In genomic region chr10:77304192-77304591, GRCh38 we compare ENCODE assay signal across 7 cellular contexts.
"Had no signal": no experiment of that assay in that cellular context is flagged by ENCODE, and none has a peak within 500 bp of the region (broad histone marks: within the 10 kb centered on the region; RNA-seq: fewer than 3 reads in every experiment).

No MANE protein-coding gene starts in this region.

- H3K4me3 ChIP-seq: GM23338, HAP-1, K562 had no signal

- H3K4me1 ChIP-seq: HAP-1 had no signal

- ATAC-seq: GM23338, HCT116, HepG2, K562 had no signal

- H3K36me3 ChIP-seq: HAP-1 had no signal

- H3K27ac ChIP-seq: HL-60 had no signal

- DNase-seq: KG1 had no signal

- H3K9me3 ChIP-seq: HAP-1 had no signal

- H3K27ac Mint-ChIP-seq: GM23338 had no signal

- H3K4me3 Mint-ChIP-seq: GM23338 had no signal

- H3K4me1 Mint-ChIP-seq: GM23338 had no signal
